ENCODE assay signal across 9 cellular contexts in the genomic region with DNA sequence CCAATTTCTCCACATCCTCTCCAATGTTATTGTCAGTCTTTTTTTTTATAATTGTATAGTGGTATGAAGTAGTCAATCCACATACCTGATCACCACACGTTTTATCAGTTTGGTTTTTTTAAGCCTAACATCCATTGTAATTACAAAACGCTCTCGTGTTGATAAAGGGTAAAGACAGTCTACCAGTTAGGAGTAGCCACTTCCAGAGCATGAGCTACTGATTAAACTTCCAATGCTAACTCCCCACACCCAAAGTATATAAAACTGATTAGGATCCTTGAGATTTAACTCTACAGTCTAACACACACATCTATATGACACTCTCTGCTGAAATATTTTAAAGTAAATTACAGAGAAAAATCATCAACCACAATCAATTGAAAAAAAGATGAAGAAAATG. TPM values are rescaled to one million over a fixed set of nuclear protein-coding genes. Genes with fewer than 3 reads are reported as not detected.
"Had no signal": no experiment of that assay in that cellular context is flagged by ENCODE, and none has a peak within 500 bp of the region (broad histone marks: within the 10 kb centered on the region; RNA-seq: fewer than 3 reads in every experiment).

No MANE protein-coding gene starts in this region.

- DNase-seq: GM23248, GOT3, H7, HFFc6, KBM-7 had no signal

- H3K4me2 ChIP-seq: KMS-11 had no signal

- H3K36me3 ChIP-seq: HAP-1 had no signal

- H3K9ac ChIP-seq: GM23248, KMS-11 had no signal

- ATAC-seq: HCT116 had no signal

- H3K27ac ChIP-seq: GM23248, KMS-11 had no signal

- H2AFZ ChIP-seq: GM23248 had no signal

- H3K9me3 ChIP-seq: HAP-1 had no signal

- FAIRE-seq: HTR-8/SVneo had no signal

- H3K4me3 ChIP-seq: GM23248, HAP-1 had no signal

- H3K4me1 ChIP-seq: HAP-1 had no signal

RNA-seq across cellular contexts. Expression of gene CPNE8, which starts 20.7 kb away (rescaled TPM):
- total RNA-seq: HFFc6 had no signal
